18 cellular contexts compared by ENCODE assay signal in genomic region chr9:114027159-114027895, GRCh38. TPM values are rescaled to one million over a fixed set of nuclear protein-coding genes. Genes with fewer than 3 reads are reported as not detected.
DNase-seq lines count a peak whose midpoint lies in the region; ATAC-seq and TF ChIP-seq lines count a peak whose summit lies in the region.
"Had no signal": no experiment of that assay in that cellular context is flagged by ENCODE, and none has a peak within 500 bp of the region (broad histone marks: within the 10 kb centered on the region; RNA-seq: fewer than 3 reads in every experiment).

No MANE protein-coding gene starts in this region.

- no peaks in the 10 kb centered on the region for H3K27me3 Mint-ChIP-seq in neural crest cell (ENCODE audit: low read depth)
- H3K27me3 Mint-ChIP-seq in activated T-helper 17 cell treated with anti-CD3 and anti-CD28 coated beads, Interleukin-2, amount 50 U/mL, for 72 hours = peaks cover 3% of the 10 kb centered on the region

- H3K4me3 Mint-ChIP-seq in neural crest cell = no peak overlapping the region
- H3K4me3 Mint-ChIP-seq in activated T-helper 17 cell treated with anti-CD3 and anti-CD28 coated beads, Interleukin-2, amount 50 U/mL, for 72 hours = no peak overlapping the region

- peak overlapping the region; percentile 94 for H3K27ac Mint-ChIP-seq in neural crest cell (ENCODE audit: unreplicated experiment)
- no peak overlapping the region for H3K27ac Mint-ChIP-seq in activated T-helper 17 cell treated with anti-CD3 and anti-CD28 coated beads, Interleukin-2, amount 50 U/mL, for 72 hours

- no peak for ATAC-seq in HG03095 (IDR thresholded peaks at IDR 0.05; ENCODE audit: unreplicated experiment)
- ATAC-seq in activated T-helper 17 cell treated with anti-CD3 and anti-CD28 coated beads, Interleukin-2, amount 50 U/mL, for 72 hours (replicated peaks) = no peak

- H3K9me3 Mint-ChIP-seq in neural crest cell = peaks cover 10% of the 10 kb centered on the region
- H3K9me3 Mint-ChIP-seq in activated T-helper 17 cell treated with anti-CD3 and anti-CD28 coated beads, Interleukin-2, amount 50 U/mL, for 72 hours = peaks cover 10% of the 10 kb centered on the region

- H3K36me3 Mint-ChIP-seq in neural crest cell (ENCODE audit: low read depth) = peaks cover 49% of the 10 kb centered on the region
- no peaks in the 10 kb centered on the region for H3K36me3 Mint-ChIP-seq in activated T-helper 17 cell treated with anti-CD3 and anti-CD28 coated beads, Interleukin-2, amount 50 U/mL, for 72 hours (ENCODE audit: low read depth)

- in situ Hi-C loops in KBM-7 (cut with MboI; ENCODE audit: low pct_unique_long_range_greater_than_20kb, low sequenced_read_pairs) = no loop called here

- DNase-seq in activated CD8-positive, alpha-beta memory T cell treated with anti-CD3 and anti-CD28 coated beads, Interleukin-2, amount 50 U/mL, for 48 hours = peak; percentile 18
- DNase-seq in activated CD8-positive, alpha-beta memory T cell treated with anti-CD3 and anti-CD28 coated beads for 24 hours = no peak
- DNase-seq in ecto neural progenitor cell (ENCODE audit: low spot score) = peak; percentile 36
- no peak for DNase-seq in neural crest cell (ENCODE audit: low read depth, low spot score)
- no peak for DNase-seq in NOMO-1 treated with dmso at 0.1 percent for 144 hours (lab: John Stamatoyannopoulos, UW; ENCODE audit: unreplicated experiment)
- DNase-seq in KBM-7 = no peak
- DNase-seq: 8988T, C1 segment of cervical spinal cord, EL, NCI-H1092, NCI-H2107, NCI-H226, NCI-H526 treated with DMSO at 0.1 percent for 48 hours, OCI-M1, RPMI8226 had no signal

- H3K4me1 Mint-ChIP-seq in neural crest cell = no peaks in the 10 kb centered on the region
- no peaks in the 10 kb centered on the region for H3K4me1 Mint-ChIP-seq in activated T-helper 17 cell treated with anti-CD3 and anti-CD28 coated beads, Interleukin-2, amount 50 U/mL, for 72 hours

- TF ChIP-seq CTCF in neural crest cell (conservative IDR thresholded peaks at IDR 0.05) = no peak

RNA-seq across cellular contexts. Expression of gene AMBP, which starts 50.8 kb away (rescaled TPM):
- 0.40 TPM in 1 of 2 replicates, not detected in the other for total RNA-seq in neural crest cell
- total RNA-seq in activated T-helper 17 cell treated with anti-CD3 and anti-CD28 coated beads, Interleukin-2, amount 50 U/mL, for 72 hours = not detected
- total RNA-seq: MCF 10A had no signal

Comparison
In these comparisons a context has a peak if more than half of its experiments do, and no peak if none do; other contexts are left out.
1. DNase-seq: peak in activated CD8-positive, alpha-beta memory T cell treated with anti-CD3 and anti-CD28 coated beads, Interleukin-2, amount 50 U/mL, for 48 hours (single experiment) and ecto neural progenitor cell (single experiment); none in activated CD8-positive, alpha-beta memory T cell treated with anti-CD3 and anti-CD28 coated beads for 24 hours (single experiment), neural crest cell (single experiment), NOMO-1 treated with dmso at 0.1 percent for 144 hours (single experiment) and KBM-7 (single experiment).